In genomic region chr18:32271649-32272324, GRCh38 we compare ENCODE assay signal across 8 cellular contexts.
DNase-seq lines count a peak whose midpoint lies in the region; ATAC-seq, FAIRE-seq and TF ChIP-seq lines count a peak whose summit lies in the region.

No MANE protein-coding gene starts in this region.

- H3K4me1 Mint-ChIP-seq in mesothelial cell of epicardium = no peaks in the 10 kb centered on the region

- peak; percentile 79 for ATAC-seq in HG03469 (IDR thresholded peaks at IDR 0.05; ENCODE audit: unreplicated experiment)

- intact Hi-C loops in dorsolateral prefrontal cortex (cut with DNase I) = loop anchor here (5.0 to 10.0 kb wide), 5 partner anchors 107 to 281 kb away; partner anchors contain the start of gene GAREM1 (in 2 of the 2)

- no peaks in the 10 kb centered on the region for H3K27me3 ChIP-seq in OCI-LY3 (ENCODE audit: low read depth, low read length)
- H3K27me3 ChIP-seq in dorsolateral prefrontal cortex = no peaks in the 10 kb centered on the region
- H3K27me3 ChIP-seq in effector memory CD4-positive, alpha-beta T cell (replicated peaks; ENCODE audit: control insufficient read depth, insufficient read depth, low read length, poor library complexity, severe bottlenecking) = no peaks in the 10 kb centered on the region

- no peaks in the 10 kb centered on the region for H3K9me3 ChIP-seq in OCI-LY3 (ENCODE audit: insufficient read depth, low read length)
- H3K9me3 ChIP-seq in effector memory CD4-positive, alpha-beta T cell (ENCODE audit: control insufficient read depth, low read length) = no peaks in the 10 kb centered on the region

- no peaks in the 10 kb centered on the region for H3K27me3 Mint-ChIP-seq in mesothelial cell of epicardium (ENCODE audit: low read depth)

- H2AFZ ChIP-seq in OCI-LY3 (ENCODE audit: low read depth, low read length) = no peak overlapping the region

- peaks cover 13% of the 10 kb centered on the region for H3K36me3 Mint-ChIP-seq in mesothelial cell of epicardium

- H3K9ac ChIP-seq in OCI-LY3 (ENCODE audit: low read length) = no peak overlapping the region

- H3K36me3 ChIP-seq in OCI-LY3 (replicated peaks; ENCODE audit: low read depth, low read length) = no peaks in the 10 kb centered on the region
- no peaks in the 10 kb centered on the region for H3K36me3 ChIP-seq in effector memory CD4-positive, alpha-beta T cell (ENCODE audit: control insufficient read depth, insufficient read depth, low read length)

- peaks cover 2% of the 10 kb centered on the region; the same call in 1 of the 2 replicates for H3K4me1 ChIP-seq in OCI-LY3 (ENCODE audit: low read length)
- H3K4me1 ChIP-seq in effector memory CD4-positive, alpha-beta T cell (ENCODE audit: control insufficient read depth, insufficient read depth, low read length, poor library complexity, severe bottlenecking) = no peaks in the 10 kb centered on the region

- H3K27ac ChIP-seq in OCI-LY3 (ENCODE audit: low read length) = no peak overlapping the region
- peak overlapping the region in 3 of 59 donors; percentile 5 to 31 (median 31) for H3K27ac ChIP-seq in dorsolateral prefrontal cortex
- no peak overlapping the region for H3K27ac ChIP-seq in effector memory CD4-positive, alpha-beta T cell (ENCODE audit: insufficient read depth, low read length, poor library complexity, severe bottlenecking)

- no peaks in the 10 kb centered on the region for H4K20me1 ChIP-seq in OCI-LY3 (ENCODE audit: insufficient read depth, low read length)

- peak; percentile 60 for FAIRE-seq in GM19239 (lab: Jason Lieb, UNC)

- H3K4me3 ChIP-seq in OCI-LY3 (ENCODE audit: low read length) = no peak overlapping the region
- H3K4me3 ChIP-seq in dorsolateral prefrontal cortex = no peak overlapping the region
- H3K4me3 ChIP-seq in effector memory CD4-positive, alpha-beta T cell (ENCODE audit: insufficient read depth, low read depth, low read length, poor library complexity, severe bottlenecking) = no peak overlapping the region

- peak; percentile 82 for TF ChIP-seq CTCF in OCI-LY3 (IDR thresholded peaks at IDR 0.05; ENCODE audit: low read depth, low read length)
- peak; percentile 51 to 84 (median 73) for TF ChIP-seq CTCF in dorsolateral prefrontal cortex (IDR thresholded peaks at IDR 0.05 in 54 of 56, conservative IDR thresholded peaks at IDR 0.05 in 2 of 56; ENCODE audit: low read depth in 1 of 56, partially characterized antibody in 56 of 56)
- peak; percentile 72 for TF ChIP-seq CTCF in mesothelial cell of epicardium (IDR thresholded peaks at IDR 0.05; ENCODE audit: unreplicated experiment)

- H3K27ac Mint-ChIP-seq in mesothelial cell of epicardium = no peak overlapping the region

- DNase-seq in DMS79 treated with DMSO at 0.1 percent for 48 hours (lab: John Stamatoyannopoulos, UW) (peak; percentile 66), GM19239 (ENCODE audit: insufficient read length, low spot score) (peak; percentile 23), dorsolateral prefrontal cortex (peak in 1 of 10 donors; percentile 51), mesothelial cell of epicardium (ENCODE audit: low spot score in 2 of 2, unreplicated experiment in 2 of 2) (no peak)
- no peak for DNase-seq in activated effector memory CD4-positive, alpha-beta T cell treated with anti-CD3 and anti-CD28 coated beads, Interleukin-2, amount 50 U/mL, for 16 hours
- DNase-seq in effector memory CD4-positive, alpha-beta T cell = no peak

- H3K79me2 ChIP-seq in OCI-LY3 (ENCODE audit: low read length) = no peaks in the 10 kb centered on the region

- no peak overlapping the region for H3K4me3 Mint-ChIP-seq in mesothelial cell of epicardium

- H3K4me2 ChIP-seq in OCI-LY3 (ENCODE audit: low read length) = no peak overlapping the region

- H3K9me3 Mint-ChIP-seq in mesothelial cell of epicardium = no peaks in the 10 kb centered on the region

Comparison
In these comparisons a context has a peak if more than half of its experiments do, and no peak if none do; other contexts are left out.
1. DNase-seq: peak in DMS79 treated with DMSO at 0.1 percent for 48 hours (single experiment) and GM19239 (single experiment); none in mesothelial cell of epicardium (0 of 2), activated effector memory CD4-positive, alpha-beta T cell treated with anti-CD3 and anti-CD28 coated beads, Interleukin-2, amount 50 U/mL, for 16 hours (single experiment) and effector memory CD4-positive, alpha-beta T cell (0 of 3).
2. Peak in every context shown above with its lines, with median percentiles within 50 percentile points of each other: CTCF ChIP-seq.